In the genomic region with DNA sequence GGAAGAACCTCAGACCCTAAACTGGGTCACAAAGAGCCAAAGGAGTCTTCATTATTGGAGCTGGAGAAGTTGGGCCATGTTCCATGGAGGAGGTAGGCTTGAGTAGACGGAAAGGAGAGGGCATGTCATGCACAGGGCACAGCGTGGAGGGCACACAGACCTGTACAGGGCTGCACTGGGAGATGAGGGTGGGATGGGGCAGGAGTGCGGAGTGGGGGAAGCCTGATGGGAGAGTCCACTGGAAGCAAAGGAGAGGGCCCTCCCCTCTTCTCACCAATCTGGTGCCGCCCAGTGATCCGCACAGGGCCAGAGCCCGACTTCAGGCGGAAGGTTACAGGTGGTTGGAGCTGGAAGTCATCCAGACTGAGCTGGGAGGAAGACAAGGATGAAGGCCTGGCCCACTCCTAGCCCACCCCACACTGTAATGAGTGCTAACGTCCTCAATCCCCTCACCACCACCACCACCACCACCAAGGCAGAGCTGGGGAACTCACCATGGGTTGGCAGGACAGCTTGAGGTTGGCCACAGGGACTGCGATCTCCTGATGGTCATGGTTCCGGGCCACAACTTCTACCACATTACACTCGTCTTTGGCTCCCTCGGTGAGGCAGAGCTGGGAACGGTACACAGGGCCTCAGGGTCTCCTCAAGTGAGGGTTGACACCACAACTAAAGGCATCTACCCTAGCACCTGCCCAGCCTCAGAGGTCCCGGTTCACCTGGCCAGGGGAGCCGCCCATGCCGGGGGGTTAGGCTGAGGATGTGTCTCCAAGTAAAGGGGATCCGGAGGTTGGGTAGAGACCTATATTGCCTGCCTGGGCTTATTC, we compare ENCODE assay signal across 8 cellular contexts. TPM values are rescaled to one million over a fixed set of nuclear protein-coding genes. Genes with fewer than 3 reads are reported as not detected.
DNase-seq lines count a peak whose midpoint lies in the region; ATAC-seq, FAIRE-seq and TF ChIP-seq lines count a peak whose summit lies in the region.

No MANE protein-coding gene starts in this region.

- H3K9ac ChIP-seq in PC-3 (ENCODE audit: low read length) = peak overlapping the region; percentile 96
- peak overlapping the region; percentile 65 for H3K9ac ChIP-seq in endothelial cell of umbilical vein (replicated peaks; ENCODE audit: extremely low read depth, insufficient read depth, low read length)

- H3K79me2 ChIP-seq in PC-3 (ENCODE audit: low read length) (peaks cover 18% of the 10 kb centered on the region), endothelial cell of umbilical vein (ENCODE audit: control insufficient read depth, insufficient read depth, low read length) (peaks cover 7% of the 10 kb centered on the region)

- peaks cover 8% of the 10 kb centered on the region for H3K36me3 ChIP-seq in PC-3 (ENCODE audit: low read depth, low read length)
- peaks cover 12 to 13% of the 10 kb centered on the region in 2 experiments for H3K36me3 ChIP-seq in endothelial cell of umbilical vein (ENCODE audit: control insufficient read depth in 2 of 2, extremely low read depth in 1 of 2, insufficient read depth in 2 of 2, low read length in 2 of 2)
- H3K36me3 ChIP-seq in ovary = no peaks in the 10 kb centered on the region

- DNase-seq in D341Med (ENCODE audit: low spot score) = peak; percentile 13
- DNase-seq in PC-3 = no peak
- no peak for DNase-seq in endothelial cell of umbilical vein (ENCODE audit: low read depth, low spot score)
- no peak for DNase-seq in ovary
- DNase-seq in NCI-H2196 (lab: John Stamatoyannopoulos, UW; ENCODE audit: unreplicated experiment) = no peak
- DNase-seq in DMS79 (lab: John Stamatoyannopoulos, UW) = no peak
- DNase-seq in OCI-M2 (lab: John Stamatoyannopoulos, UW; ENCODE audit: unreplicated experiment) = no peak

- dilution Hi-C loops in endothelial cell of umbilical vein (cut with MboI; ENCODE audit: extremely low pct_ligation_motif_present, low sequenced_read_pairs) = no loop called here

- CTCF ChIA-PET in PC-3 (lab: Charles Lee) = interaction anchor here (1.1 kb wide), 1 partner anchor 179 kb away, joined by 6 read pairs; no protein-coding TSS in a partner anchor
- CTCF ChIA-PET in endothelial cell of umbilical vein (lab: Charles Lee) = interaction anchor here (0.5 to 5.8 kb wide), 13 partner anchors 10 to 619 kb away, joined by 3 to 193 read pairs (median 7); a partner anchor contains a TSS

- FAIRE-seq in endothelial cell of umbilical vein (lab: Jason Lieb, UNC) = no peak

- peak overlapping the region; percentile 59 for H3K27ac ChIP-seq in PC-3 (ENCODE audit: low read length)
- no peak overlapping the region for H3K27ac ChIP-seq in endothelial cell of umbilical vein (ENCODE audit: insufficient read depth, low read depth, low read length)
- no peak overlapping the region for H3K27ac ChIP-seq in ovary

- TF ChIP-seq EP300 in ovary (IDR thresholded peaks at IDR 0.05) = no peak

- H3F3A ChIP-seq in PC-3 (ENCODE audit: low read length, unreplicated experiment) = peaks cover 3% of the 10 kb centered on the region

- intact Hi-C loops in PC-3 (cut with micrococcal nuclease) = loop anchor here (1.0 to 5.0 kb wide), 2 partner anchors 180 to 195 kb away; a partner anchor contains a TSS
- intact Hi-C loops in endothelial cell of umbilical vein (cut with micrococcal nuclease) = loop anchor here (1.0 to 5.0 kb wide), 4 partner anchors 35 to 568 kb away; a partner anchor contains a TSS
- intact Hi-C loops in ovary (cut with DNase I) = loop anchor here in 1 of 4 donors (10.0 kb wide), 1 partner anchor 177 kb away; no protein-coding TSS in a partner anchor

- H3K4me2 ChIP-seq in PC-3 (ENCODE audit: low read length) = peak overlapping the region; percentile 99
- H3K4me2 ChIP-seq in endothelial cell of umbilical vein (ENCODE audit: insufficient read depth, low read length) = peak overlapping the region; percentile 64

- H3K27me3 ChIP-seq in PC-3 (ENCODE audit: low read length) (no peaks in the 10 kb centered on the region), endothelial cell of umbilical vein (ENCODE audit: control insufficient read depth in 2 of 2, insufficient read depth in 2 of 2, low read length in 2 of 2) (peaks cover 9 to 16% of the 10 kb centered on the region in 2 experiments), ovary (no peaks in the 10 kb centered on the region)

- BruUV-seq in PC-3 (replicated peaks; lab: Mats Ljungman, UMichigan) = no TSS peak
- no TSS peak for BruUV-seq in endothelial cell of umbilical vein (replicated peaks; lab: Mats Ljungman, UMichigan)

- H3K4me1 ChIP-seq in PC-3 (ENCODE audit: insufficient read depth, low read length) (peaks cover 20% of the 10 kb centered on the region), endothelial cell of umbilical vein (ENCODE audit: control insufficient read depth, extremely low read depth, insufficient read depth, low read length) (peaks cover 26% of the 10 kb centered on the region), ovary (ENCODE audit: insufficient read depth) (peaks cover 20% of the 10 kb centered on the region)

- H4K20me1 ChIP-seq in PC-3 (ENCODE audit: low read length) (no peaks in the 10 kb centered on the region), endothelial cell of umbilical vein (replicated peaks; ENCODE audit: control insufficient read depth, extremely low read depth, insufficient read depth, low read length) (no peaks in the 10 kb centered on the region)

- POLR2A ChIA-PET in PC-3 (lab: Charles Lee; ENCODE audit: unreplicated experiment) = no interaction called here
- POLR2A ChIA-PET in endothelial cell of umbilical vein (lab: Charles Lee) = interaction anchor here (1.4 kb wide), 1 partner anchor 13 kb away, joined by 4 read pairs; no protein-coding TSS in a partner anchor

- no peaks in the 10 kb centered on the region for H3K9me1 ChIP-seq in endothelial cell of umbilical vein (replicated peaks; ENCODE audit: control insufficient read depth, extremely low read depth, insufficient read depth, low read length)

- TF ChIP-seq POLR2A in endothelial cell of umbilical vein (IDR thresholded peaks at IDR 0.05; ENCODE audit: low read depth, low read length) (no peak), ovary (IDR thresholded peaks at IDR 0.05) (no peak)

- H3K9me2 ChIP-seq in PC-3 (replicated peaks; ENCODE audit: low read length) = no peaks in the 10 kb centered on the region

- ATAC-seq in PC-3 (no peak), GM19455 (IDR thresholded peaks at IDR 0.05; ENCODE audit: unreplicated experiment) (no peak)

- H2AFZ ChIP-seq in PC-3 (ENCODE audit: low read length) (peak overlapping the region; percentile 88; the same call in 1 of the 2 replicates), endothelial cell of umbilical vein (ENCODE audit: low read depth, low read length) (no peak overlapping the region)

- H3K9me3 ChIP-seq in PC-3 (ENCODE audit: low read length) (no peaks in the 10 kb centered on the region), endothelial cell of umbilical vein (replicated peaks; ENCODE audit: control insufficient read depth, insufficient read depth, low read length) (no peaks in the 10 kb centered on the region), ovary (no peaks in the 10 kb centered on the region)

- TF ChIP-seq CTCF in PC-3 (conservative IDR thresholded peaks at IDR 0.05; ENCODE audit: low read depth, low read length) (no peak), endothelial cell of umbilical vein (IDR thresholded peaks at IDR 0.05; ENCODE audit: extremely low read depth in 1 of 2, insufficient read depth in 1 of 2, low read depth in 1 of 2, low read length in 2 of 2) (no peak), ovary (IDR thresholded peaks at IDR 0.05) (no peak)

- H3K4me3 ChIP-seq in PC-3 (ENCODE audit: low read length) (peak overlapping the region; percentile 95), endothelial cell of umbilical vein (replicated peaks in 1 of 3; ENCODE audit: insufficient read depth in 1 of 3, low read depth in 1 of 3, low read length in 3 of 3) (peak overlapping the region; percentile 68 to 73 (median 71)), ovary (peak overlapping the region; percentile 53)

- 46 to 54% (median 46%) methylated on average over 17 of the region's 17 CpGs for WGBS in ovary, 3 donors

TF ChIP-seq in endothelial cell of umbilical vein, 7 proteins besides CTCF, POLR2A, EP300 and RAD21 (continues in another document):
- no peak for TF ChIP-seq GATA2 (IDR thresholded peaks at IDR 0.05; ENCODE audit: insufficient read depth, insufficient read length, low read depth, low read length)

RNA-seq across cellular contexts. Expression of a gene that starts 1.0 kb away (rescaled TPM):
- 117 and 128 TPM in 2 replicates for total RNA-seq in PC-3 (2014; rRNA removed)
- 55.4 and 60.7 TPM in 2 replicates for total RNA-seq in endothelial cell of umbilical vein
- polyA plus RNA-seq in endothelial cell of umbilical vein = 48.1 and 71.3 TPM in 2 replicates
- polyA plus RNA-seq in endothelial cell of umbilical vein (2011; cell fraction: cytosol; rRNA removed) = 77.9 and 93.3 TPM in 2 replicates
- polyA plus RNA-seq in endothelial cell of umbilical vein (2011; cell fraction: nucleus; rRNA removed) = 32.4 and 35.6 TPM in 2 replicates
- 72.5 and 87.9 TPM in 2 replicates for polyA plus RNA-seq in endothelial cell of umbilical vein (2012)
- polyA minus RNA-seq in endothelial cell of umbilical vein = 26.1 and 37.3 TPM in 2 replicates
- 35.7 TPM for polyA minus RNA-seq in endothelial cell of umbilical vein (2011; cell fraction: cytosol; rRNA and poly(A)+ RNA removed)
- polyA minus RNA-seq in endothelial cell of umbilical vein (2011; cell fraction: nucleus; rRNA and poly(A)+ RNA removed) = 6.0 and 7.1 TPM in 2 replicates
- 10 to 100 TPM; 23.1 to 64.8 (median 32.1) TPM for total RNA-seq in ovary
- 10 to 100 TPM; 11.0 to 41.5 TPM for polyA plus RNA-seq in ovary

RNA-seq across cellular contexts. Expression of a gene that starts 6.3 kb away (rescaled TPM):
- total RNA-seq in PC-3 (2014; rRNA removed) (not detected in 2 replicates), endothelial cell of umbilical vein (0.39 and 0.44 TPM in 2 replicates), ovary (not detected)
- polyA plus RNA-seq in endothelial cell of umbilical vein (not detected in 2 replicates), ovary (not detected)
- not detected in 2 replicates for polyA plus RNA-seq in endothelial cell of umbilical vein (2011; cell fraction: cytosol; rRNA removed)
- polyA plus RNA-seq in endothelial cell of umbilical vein (2011; cell fraction: nucleus; rRNA removed) = 0.31 and 0.62 TPM in 2 replicates
- polyA plus RNA-seq in endothelial cell of umbilical vein (2012) = not detected in 2 replicates
- polyA minus RNA-seq in endothelial cell of umbilical vein = not detected in 2 replicates
- polyA minus RNA-seq in endothelial cell of umbilical vein (2011; cell fraction: cytosol; rRNA and poly(A)+ RNA removed) = not detected
- not detected in 2 replicates for polyA minus RNA-seq in endothelial cell of umbilical vein (2011; cell fraction: nucleus; rRNA and poly(A)+ RNA removed)

RNA-seq across cellular contexts. Expression of a gene that starts 36.0 kb away (rescaled TPM):
- 42.7 and 43.0 TPM in 2 replicates for total RNA-seq in PC-3 (2014; rRNA removed)
- total RNA-seq in endothelial cell of umbilical vein = 113 and 118 TPM in 2 replicates
- polyA plus RNA-seq in endothelial cell of umbilical vein = 21.6 and 30.8 TPM in 2 replicates
- 22.9 and 25.5 TPM in 2 replicates for polyA plus RNA-seq in endothelial cell of umbilical vein (2011; cell fraction: cytosol; rRNA removed)
- 212 and 252 TPM in 2 replicates for polyA plus RNA-seq in endothelial cell of umbilical vein (2011; cell fraction: nucleus; rRNA removed)
- polyA plus RNA-seq in endothelial cell of umbilical vein (2012) = 82.7 and 99.0 TPM in 2 replicates
- polyA minus RNA-seq in endothelial cell of umbilical vein = 84.4 and 102 TPM in 2 replicates
- 23.2 TPM for polyA minus RNA-seq in endothelial cell of umbilical vein (2011; cell fraction: cytosol; rRNA and poly(A)+ RNA removed)
- polyA minus RNA-seq in endothelial cell of umbilical vein (2011; cell fraction: nucleus; rRNA and poly(A)+ RNA removed) = 122 and 181 TPM in 2 replicates
- 100 to 1,000 TPM in 5 of 7 donors, 10 to 100 TPM in 2; 85.3 to 134 (median 103) TPM for total RNA-seq in ovary
- polyA plus RNA-seq in ovary = 10 to 100 TPM; 58.9 to 83.7 TPM
